In genomic region chr3:128992926-128993460, GRCh38 we compare ENCODE assay signal across 12 cellular contexts. TPM values are rescaled to one million over a fixed set of nuclear protein-coding genes. Genes with fewer than 3 reads are reported as not detected.
A peak's percentile ranks its signal among the peaks of the same experiment; 100 is the strongest.
DNase-seq lines count a peak whose midpoint lies in the region; ATAC-seq, FAIRE-seq and TF ChIP-seq lines count a peak whose summit lies in the region.
"Had no signal": no experiment of that assay in that cellular context is flagged by ENCODE, and none has a peak within 500 bp of the region (broad histone marks: within the 10 kb centered on the region; RNA-seq: fewer than 3 reads in every experiment).

No MANE protein-coding gene starts in this region.

- H3K9me3 Mint-ChIP-seq in activated CD4-positive, alpha-beta T cell treated with anti-CD3 and anti-CD28 coated beads, Interleukin-2, amount 10 ng/mL, durations not matched to agents 24 days and 14 days = peaks cover 5% of the 10 kb centered on the region
- H3K9me3 Mint-ChIP-seq in activated naive CD8-positive, alpha-beta T cell treated with anti-CD3 and anti-CD28 coated beads, Interleukin-2, amount 10 ng/mL, durations not matched to agents 7 days and 5 days = no peaks in the 10 kb centered on the region
- H3K9me3 Mint-ChIP-seq in stimulated activated effector memory CD8-positive, alpha-beta T cell treated with anti-CD3 and anti-CD28 coated beads, Interleukin-12 subunit alpha, Interleukin-12 subunit beta, amount 100 ng/mL, for 72 hours = no peaks in the 10 kb centered on the region
- H3K9me3 Mint-ChIP-seq in activated CD8-positive, alpha-beta memory T cell treated with anti-CD3 and anti-CD28 coated beads, Interleukin-2, amount 10 ng/mL, durations not matched to agents 7 days and 5 days (ENCODE audit: low read depth) = no peaks in the 10 kb centered on the region

- H3K4me3 ChIP-seq in keratinocyte (ENCODE audit: control insufficient read depth in 2 of 3, extremely low read depth in 1 of 3, insufficient read depth in 2 of 3, low read depth in 1 of 3, low read length in 3 of 3) = peak overlapping the region in 2 of 3 experiments; percentile 54 to 69

- H3K4me2 ChIP-seq in keratinocyte (ENCODE audit: control insufficient read depth, extremely low read depth, insufficient read depth, low read depth, low read length) = peak overlapping the region; percentile 86

- dilution Hi-C loops in keratinocyte (cut with MboI; ENCODE audit: extremely low pct_ligation_motif_present, low sequenced_read_pairs) = no loop called here

- POLR2A ChIA-PET in activated naive CD8-positive, alpha-beta T cell treated with anti-CD3 and anti-CD28 coated beads, Interleukin-2, amount 10 ng/mL, durations not matched to agents 7 days and 5 days (lab: Charles Lee) = interaction anchor here (1.4 to 2.4 kb wide), 3 partner anchors 14 to 128 kb away, joined by 6 to 13 read pairs (median 8); partner anchors contain the start of gene RAB43

- H3K9me1 ChIP-seq in keratinocyte (ENCODE audit: control insufficient read depth, extremely low read depth, insufficient read depth, low read length) = no peaks in the 10 kb centered on the region

- H3K27ac ChIP-seq in keratinocyte (ENCODE audit: control insufficient read depth, insufficient read depth, low read length) = no peak overlapping the region
- H3K27ac ChIP-seq: cardiac muscle cell, uterus had no signal

- H3K9ac ChIP-seq in keratinocyte (ENCODE audit: control insufficient read depth, extremely low read depth, insufficient read depth, low read length) = peak overlapping the region; percentile 59

- no peak for FAIRE-seq in keratinocyte (lab: Jason Lieb, UNC)

- H3K9me3 ChIP-seq in keratinocyte (ENCODE audit: control insufficient read depth, low read depth, low read length) = no peaks in the 10 kb centered on the region
- H3K9me3 ChIP-seq: uterus had no signal

- H3K36me3 ChIP-seq in keratinocyte (ENCODE audit: control insufficient read depth in 2 of 2, extremely low read depth in 1 of 2, insufficient read depth in 2 of 2, low read length in 2 of 2) = no peaks in the 10 kb centered on the region
- H3K36me3 ChIP-seq: cardiac muscle cell, uterus had no signal

- no peaks in the 10 kb centered on the region for H3K79me2 ChIP-seq in keratinocyte (ENCODE audit: control insufficient read depth, insufficient read depth, low read length)

- H3K4me3 Mint-ChIP-seq in activated CD4-positive, alpha-beta T cell treated with anti-CD3 and anti-CD28 coated beads, Interleukin-2, amount 10 ng/mL, durations not matched to agents 24 days and 14 days = peak overlapping the region; percentile 74
- H3K4me3 Mint-ChIP-seq in activated naive CD8-positive, alpha-beta T cell treated with anti-CD3 and anti-CD28 coated beads, Interleukin-2, amount 10 ng/mL, durations not matched to agents 7 days and 5 days = peak overlapping the region; percentile 64
- H3K4me3 Mint-ChIP-seq in stimulated activated effector memory CD8-positive, alpha-beta T cell treated with anti-CD3 and anti-CD28 coated beads, Interleukin-12 subunit alpha, Interleukin-12 subunit beta, amount 100 ng/mL, for 72 hours = peak overlapping the region; percentile 63
- no peak overlapping the region for H3K4me3 Mint-ChIP-seq in activated CD8-positive, alpha-beta memory T cell treated with anti-CD3 and anti-CD28 coated beads, Interleukin-2, amount 10 ng/mL, durations not matched to agents 7 days and 5 days

- ATAC-seq in activated naive CD8-positive, alpha-beta T cell treated with anti-CD3 and anti-CD28 coated beads, Interleukin-2, amount 10 ng/mL, durations not matched to agents 7 days and 5 days (ENCODE audit: low read depth) = no peak
- ATAC-seq in stimulated activated effector memory CD8-positive, alpha-beta T cell treated with anti-CD3 and anti-CD28 coated beads, Interleukin-12 subunit alpha, Interleukin-12 subunit beta, amount 100 ng/mL, for 72 hours = no peak
- ATAC-seq in HG02970 (IDR thresholded peaks at IDR 0.05; ENCODE audit: low FRiP score, unreplicated experiment) = no peak
- no peak for ATAC-seq in activated CD8-positive, alpha-beta memory T cell treated with anti-CD3 and anti-CD28 coated beads, Interleukin-2, amount 10 ng/mL, durations not matched to agents 7 days and 5 days

- no peaks in the 10 kb centered on the region for H3K27me3 ChIP-seq in keratinocyte (ENCODE audit: control insufficient read depth, extremely low read depth, insufficient read depth, low read length)
- H3K27me3 ChIP-seq: uterus had no signal

- peak overlapping the region; percentile 88 for H2AFZ ChIP-seq in keratinocyte (ENCODE audit: control insufficient read depth, low read length)

- H3K4me1 Mint-ChIP-seq in activated CD4-positive, alpha-beta T cell treated with anti-CD3 and anti-CD28 coated beads, Interleukin-2, amount 10 ng/mL, durations not matched to agents 24 days and 14 days = peaks cover 28% of the 10 kb centered on the region
- H3K4me1 Mint-ChIP-seq in activated naive CD8-positive, alpha-beta T cell treated with anti-CD3 and anti-CD28 coated beads, Interleukin-2, amount 10 ng/mL, durations not matched to agents 7 days and 5 days = peaks cover 12% of the 10 kb centered on the region
- H3K4me1 Mint-ChIP-seq in stimulated activated effector memory CD8-positive, alpha-beta T cell treated with anti-CD3 and anti-CD28 coated beads, Interleukin-12 subunit alpha, Interleukin-12 subunit beta, amount 100 ng/mL, for 72 hours = peaks cover 15% of the 10 kb centered on the region
- H3K4me1 Mint-ChIP-seq in activated CD8-positive, alpha-beta memory T cell treated with anti-CD3 and anti-CD28 coated beads, Interleukin-2, amount 10 ng/mL, durations not matched to agents 7 days and 5 days = peaks cover 14% of the 10 kb centered on the region

- peaks cover 16% of the 10 kb centered on the region for H3K4me1 ChIP-seq in keratinocyte (ENCODE audit: control insufficient read depth, extremely low read depth, insufficient read depth, low read length)
- H3K4me1 ChIP-seq: uterus had no signal

- no peak for TF ChIP-seq CTCF in keratinocyte (optimal IDR thresholded peaks at IDR 0.05 in 1 of 3, IDR thresholded peaks at IDR 0.05 in 1 of 3, conservative IDR thresholded peaks at IDR 0.05 in 1 of 3; ENCODE audit: extremely low read depth in 1 of 3, insufficient read depth in 2 of 3, low read length in 3 of 3)

- H4K20me1 ChIP-seq in keratinocyte (ENCODE audit: control insufficient read depth, extremely low read depth, insufficient read depth, low read length) = no peaks in the 10 kb centered on the region

- H3K27ac Mint-ChIP-seq in activated CD4-positive, alpha-beta T cell treated with anti-CD3 and anti-CD28 coated beads, Interleukin-2, amount 10 ng/mL, durations not matched to agents 24 days and 14 days = no peak overlapping the region
- no peak overlapping the region for H3K27ac Mint-ChIP-seq in activated naive CD8-positive, alpha-beta T cell treated with anti-CD3 and anti-CD28 coated beads, Interleukin-2, amount 10 ng/mL, durations not matched to agents 7 days and 5 days
- peak overlapping the region; percentile 79 for H3K27ac Mint-ChIP-seq in stimulated activated effector memory CD8-positive, alpha-beta T cell treated with anti-CD3 and anti-CD28 coated beads, Interleukin-12 subunit alpha, Interleukin-12 subunit beta, amount 100 ng/mL, for 72 hours
- H3K27ac Mint-ChIP-seq in activated CD8-positive, alpha-beta memory T cell treated with anti-CD3 and anti-CD28 coated beads, Interleukin-2, amount 10 ng/mL, durations not matched to agents 7 days and 5 days = no peak overlapping the region

- no peak for DNase-seq in activated CD4-positive, alpha-beta T cell treated with anti-CD3 and anti-CD28 coated beads, Interleukin-2, amount 10 ng/mL, durations not matched to agents 24 days and 14 days
- no peak for DNase-seq in activated CD4-positive, alpha-beta T cell treated with anti-CD3 and anti-CD28 coated beads for 48 hours
- no peak for DNase-seq in activated naive CD8-positive, alpha-beta T cell treated with anti-CD3 and anti-CD28 coated beads, Interleukin-2, amount 10 ng/mL, durations not matched to agents 7 days and 5 days
- DNase-seq in keratinocyte (ENCODE audit: low read depth, low spot score) = no peak
- DNase-seq in stimulated activated effector memory CD8-positive, alpha-beta T cell treated with anti-CD3 and anti-CD28 coated beads, Interleukin-12 subunit alpha, Interleukin-12 subunit beta, amount 100 ng/mL, for 72 hours (ENCODE audit: low spot score in 2 of 2) = no peak
- no peak for DNase-seq in activated gamma-delta T cell treated with Interleukin-2 at 50 U/mL for 16 hours
- no peak for DNase-seq in activated CD8-positive, alpha-beta memory T cell treated with anti-CD3 and anti-CD28 coated beads, Interleukin-2, amount 10 ng/mL, durations not matched to agents 7 days and 5 days
- DNase-seq: NCI-H1105; stimulated activated CD4-positive, alpha-beta T cell treated with anti-CD3 and anti-CD28 coated beads, Interleukin-4, amount 100 ng/mL, for 4 hours; uterus had no signal

- intact Hi-C loops in activated CD4-positive, alpha-beta T cell treated with anti-CD3 and anti-CD28 coated beads, Interleukin-2, amount 10 ng/mL, durations not matched to agents 24 days and 14 days (cut with micrococcal nuclease) = loop anchor here (10.0 kb wide), 1 partner anchor 252 kb away; the partner anchor contains the start of gene COPG1

- H3K36me3 Mint-ChIP-seq in activated CD4-positive, alpha-beta T cell treated with anti-CD3 and anti-CD28 coated beads, Interleukin-2, amount 10 ng/mL, durations not matched to agents 24 days and 14 days (ENCODE audit: low read depth) = no peaks in the 10 kb centered on the region
- H3K36me3 Mint-ChIP-seq in activated naive CD8-positive, alpha-beta T cell treated with anti-CD3 and anti-CD28 coated beads, Interleukin-2, amount 10 ng/mL, durations not matched to agents 7 days and 5 days = no peaks in the 10 kb centered on the region
- peaks cover 4% of the 10 kb centered on the region for H3K36me3 Mint-ChIP-seq in stimulated activated effector memory CD8-positive, alpha-beta T cell treated with anti-CD3 and anti-CD28 coated beads, Interleukin-12 subunit alpha, Interleukin-12 subunit beta, amount 100 ng/mL, for 72 hours
- no peaks in the 10 kb centered on the region for H3K36me3 Mint-ChIP-seq in activated CD8-positive, alpha-beta memory T cell treated with anti-CD3 and anti-CD28 coated beads, Interleukin-2, amount 10 ng/mL, durations not matched to agents 7 days and 5 days

- H3K27me3 Mint-ChIP-seq in activated CD4-positive, alpha-beta T cell treated with anti-CD3 and anti-CD28 coated beads, Interleukin-2, amount 10 ng/mL, durations not matched to agents 24 days and 14 days = peaks cover 6% of the 10 kb centered on the region
- no peaks in the 10 kb centered on the region for H3K27me3 Mint-ChIP-seq in activated naive CD8-positive, alpha-beta T cell treated with anti-CD3 and anti-CD28 coated beads, Interleukin-2, amount 10 ng/mL, durations not matched to agents 7 days and 5 days
- peaks cover 12% of the 10 kb centered on the region for H3K27me3 Mint-ChIP-seq in activated CD8-positive, alpha-beta memory T cell treated with anti-CD3 and anti-CD28 coated beads, Interleukin-2, amount 10 ng/mL, durations not matched to agents 7 days and 5 days

- CTCF ChIA-PET in activated CD8-positive, alpha-beta memory T cell treated with anti-CD3 and anti-CD28 coated beads, Interleukin-2, amount 10 ng/mL, durations not matched to agents 7 days and 5 days (lab: Charles Lee) = interaction anchor here (0.9 to 1.7 kb wide), 5 partner anchors 22 to 59 kb away, joined by 3 to 12 read pairs (median 4); no protein-coding TSS in a partner anchor

RNA-seq across cellular contexts. Expression of gene CFAP92, which starts 0.9 kb away (rescaled TPM):
- 0.17 TPM in 1 of 2 replicates, not detected in the other for total RNA-seq in activated CD4-positive, alpha-beta T cell treated with anti-CD3 and anti-CD28 coated beads, Interleukin-2, amount 10 ng/mL, durations not matched to agents 24 days and 14 days
- total RNA-seq in activated naive CD8-positive, alpha-beta T cell treated with anti-CD3 and anti-CD28 coated beads, Interleukin-2, amount 10 ng/mL, durations not matched to agents 7 days and 5 days = under 1 TPM in 1 of 2 experiments, not detected in 1; 0.22 TPM
- polyA plus RNA-seq in keratinocyte = 0.11 to 0.26 TPM (median 0.22 TPM) in 3 replicates
- polyA plus RNA-seq in keratinocyte (2011; ENCODE audit: low read depth) = 0.45 TPM
- 0.12 and 0.14 TPM in 2 replicates for polyA plus RNA-seq in keratinocyte (2011; cell fraction: cytosol; rRNA removed)
- polyA plus RNA-seq in keratinocyte (2011; cell fraction: nucleus; rRNA removed) = 0.19 and 0.45 TPM in 2 replicates
- 0.17 and 0.24 TPM in 2 replicates for polyA plus RNA-seq in keratinocyte (2012; ENCODE audit: low replicate concordance)
- polyA minus RNA-seq in keratinocyte = 0.58 TPM in 1 of 3 replicates, not detected in the others
- polyA minus RNA-seq in keratinocyte (2011; cell fraction: cytosol; rRNA and poly(A)+ RNA removed) = not detected
- not detected in 2 replicates for polyA minus RNA-seq in keratinocyte (2011; cell fraction: nucleus; rRNA and poly(A)+ RNA removed)
- total RNA-seq in activated CD8-positive, alpha-beta memory T cell treated with anti-CD3 and anti-CD28 coated beads, Interleukin-2, amount 10 ng/mL, durations not matched to agents 7 days and 5 days = under 1 TPM in 1 of 2 experiments, not detected in 1; 0.12 TPM

RNA-seq across cellular contexts. Expression of gene EFCC1, which starts 8.1 kb away (rescaled TPM):
- total RNA-seq in activated CD4-positive, alpha-beta T cell treated with anti-CD3 and anti-CD28 coated beads, Interleukin-2, amount 10 ng/mL, durations not matched to agents 24 days and 14 days = 0.36 and 0.37 TPM in 2 replicates
- under 1 TPM; 0.14 to 0.23 TPM for total RNA-seq in activated naive CD8-positive, alpha-beta T cell treated with anti-CD3 and anti-CD28 coated beads, Interleukin-2, amount 10 ng/mL, durations not matched to agents 7 days and 5 days
- polyA plus RNA-seq in keratinocyte = not detected in 3 replicates
- not detected for polyA plus RNA-seq in keratinocyte (2011; ENCODE audit: low read depth)
- not detected in 2 replicates for polyA plus RNA-seq in keratinocyte (2011; cell fraction: cytosol; rRNA removed)
- not detected in 2 replicates for polyA plus RNA-seq in keratinocyte (2011; cell fraction: nucleus; rRNA removed)
- polyA plus RNA-seq in keratinocyte (2012; ENCODE audit: low replicate concordance) = 0.16 TPM in 1 of 2 replicates, not detected in the other
- not detected in 3 replicates for polyA minus RNA-seq in keratinocyte
- polyA minus RNA-seq in keratinocyte (2011; cell fraction: cytosol; rRNA and poly(A)+ RNA removed) = not detected
- polyA minus RNA-seq in keratinocyte (2011; cell fraction: nucleus; rRNA and poly(A)+ RNA removed) = not detected in 2 replicates
- total RNA-seq in activated CD8-positive, alpha-beta memory T cell treated with anti-CD3 and anti-CD28 coated beads, Interleukin-2, amount 10 ng/mL, durations not matched to agents 7 days and 5 days = under 1 TPM; 0.09 to 0.12 TPM
- total RNA-seq: cardiac muscle cell had no signal
